Comparison of ENCODE assay signal across 10 cellular contexts in genomic region chr14:68245146-68246073, GRCh38.
A peak's percentile ranks its signal among the peaks of the same experiment; 100 is the strongest.
DNase-seq lines count a peak whose midpoint lies in the region; ATAC-seq and TF ChIP-seq lines count a peak whose summit lies in the region.
"Had no signal": no experiment of that assay in that cellular context is flagged by ENCODE, and none has a peak within 500 bp of the region (broad histone marks: within the 10 kb centered on the region; RNA-seq: fewer than 3 reads in every experiment).

No MANE protein-coding gene starts in this region.

- H3K9ac ChIP-seq in fibroblast of lung (ENCODE audit: insufficient read depth, low read length) = no peak overlapping the region

- 25% methylated on average over 7 of the region's 7 CpGs for WGBS in prostate gland

- POLR2A ChIA-PET in Caco-2 (lab: Charles Lee) = no interaction called here

- H3K27ac Mint-ChIP-seq in Caco-2 (ENCODE audit: unreplicated experiment) = peak overlapping the region; percentile 93

- H3K4me3 ChIP-seq in Caco-2 (ENCODE audit: low read depth, low read length) (no peak overlapping the region), SJCRH30 (no peak overlapping the region), fibroblast of lung (replicated peaks in 1 of 4; ENCODE audit: control extremely low read depth in 1 of 4, insufficient read depth in 1 of 4, low read depth in 3 of 4, low read length in 4 of 4) (no peak overlapping the region), prostate gland (no peak overlapping the region)

- DNase-seq in Caco-2 (no peak), SJCRH30 (peak; percentile 86 to 95), fibroblast of lung (ENCODE audit: low read depth in 2 of 2) (peak; percentile 66 to 70), prostate gland (ENCODE audit: low spot score) (peak; percentile 44), GOT3 (lab: John Stamatoyannopoulos, UW) (no peak)
- no peak for DNase-seq in activated T-cell treated with anti-CD3 and anti-CD28 coated beads, Interleukin-2, amount 50 U/mL, for 48 hours
- no peak for DNase-seq in stimulated activated CD4-positive, alpha-beta T cell treated with anti-CD3 and anti-CD28 coated beads, Interleukin-4, amount 100 ng/mL, for 4 hours
- DNase-seq: activated CD8-positive, alpha-beta memory T cell treated with anti-CD3 and anti-CD28 coated beads for 24 hours; NCI-H187 treated with DMSO at 0.1 percent for 48 hours had no signal

- no TSS peak for BruUV-seq in Caco-2 (replicated peaks; lab: Mats Ljungman, UMichigan)

- H3K9me3 Mint-ChIP-seq in Caco-2 (ENCODE audit: unreplicated experiment) = no peaks in the 10 kb centered on the region

- H3K27me3 ChIP-seq in Caco-2 (replicated peaks; ENCODE audit: control insufficient read depth, insufficient read depth, low read length) = no peaks in the 10 kb centered on the region
- H3K27me3 ChIP-seq in SJCRH30 = no peaks in the 10 kb centered on the region
- H3K27me3 ChIP-seq in fibroblast of lung (ENCODE audit: control insufficient read depth, insufficient read depth, low read length) = no peaks in the 10 kb centered on the region
- H3K27me3 ChIP-seq in prostate gland (replicated peaks; ENCODE audit: insufficient read depth) = no peaks in the 10 kb centered on the region

- no peaks in the 10 kb centered on the region for H3K36me3 ChIP-seq in Caco-2 (ENCODE audit: control insufficient read depth, insufficient read depth, low read length)
- no peaks in the 10 kb centered on the region for H3K36me3 ChIP-seq in SJCRH30
- no peaks in the 10 kb centered on the region for H3K36me3 ChIP-seq in fibroblast of lung (ENCODE audit: control insufficient read depth, insufficient read depth, low read length)
- H3K36me3 ChIP-seq in prostate gland = no peaks in the 10 kb centered on the region

- CTCF ChIA-PET in Caco-2 (lab: Charles Lee) = interaction anchor here (1.0 kb wide), 1 partner anchor 571 kb away, joined by 5 read pairs; no protein-coding TSS in a partner anchor

- no peaks in the 10 kb centered on the region for H3K27me3 Mint-ChIP-seq in Caco-2 (ENCODE audit: insufficient read depth, unreplicated experiment)

- ATAC-seq in HG03025 (IDR thresholded peaks at IDR 0.05; ENCODE audit: low FRiP score, unreplicated experiment) = no peak

- no peaks in the 10 kb centered on the region for H3K36me3 Mint-ChIP-seq in Caco-2 (ENCODE audit: insufficient read depth, unreplicated experiment)

- TF ChIP-seq CTCF in Caco-2 (IDR thresholded peaks at IDR 0.05; ENCODE audit: insufficient read depth in 1 of 2, low read depth in 1 of 2, low read length in 1 of 2, severe bottlenecking in 1 of 2, unreplicated experiment in 1 of 2) = no peak
- TF ChIP-seq CTCF in fibroblast of lung (conservative IDR thresholded peaks at IDR 0.05 in 1 of 2, IDR thresholded peaks at IDR 0.05 in 1 of 2; ENCODE audit: low read depth in 1 of 2, low read length in 2 of 2) = no peak
- no peak for TF ChIP-seq CTCF in prostate gland (IDR thresholded peaks at IDR 0.05)

- intact Hi-C loops in Caco-2 (cut with micrococcal nuclease; ENCODE audit: unreplicated experiment) = loop anchor here (5.0 to 10.0 kb wide), 4 partner anchors 117 to 412 kb away; no protein-coding TSS in a partner anchor
- intact Hi-C loops in prostate gland (cut with DNase I) = loop anchor here (5.0 to 10.0 kb wide), 5 partner anchors 101 to 409 kb away; no protein-coding TSS in a partner anchor

- peak overlapping the region; percentile 47 for H3K4me2 ChIP-seq in fibroblast of lung (ENCODE audit: extremely low read depth, insufficient read depth, low read length)

- no peak overlapping the region for H3K4me3 Mint-ChIP-seq in Caco-2 (ENCODE audit: unreplicated experiment)

- H3K9me3 ChIP-seq in Caco-2 = no peaks in the 10 kb centered on the region
- no peaks in the 10 kb centered on the region for H3K9me3 ChIP-seq in SJCRH30 (replicated peaks)
- H3K9me3 ChIP-seq in fibroblast of lung (ENCODE audit: control insufficient read depth, insufficient read depth, low read depth, low read length) = no peaks in the 10 kb centered on the region
- no peaks in the 10 kb centered on the region for H3K9me3 ChIP-seq in prostate gland

- H3K4me1 ChIP-seq in Caco-2 (peaks cover 52% of the 10 kb centered on the region), SJCRH30 (peaks cover 88% of the 10 kb centered on the region), fibroblast of lung (ENCODE audit: control insufficient read depth, extremely low read depth, insufficient read depth, low read length) (peaks cover 23% of the 10 kb centered on the region), prostate gland (replicated peaks) (peaks cover 7% of the 10 kb centered on the region)

- H3K79me2 ChIP-seq in fibroblast of lung (ENCODE audit: control insufficient read depth, insufficient read depth, low read length) = no peaks in the 10 kb centered on the region

- TF ChIP-seq POLR2A in prostate gland (IDR thresholded peaks at IDR 0.05) = peak; percentile 10

- H3K27ac ChIP-seq in SJCRH30 = peak overlapping the region; percentile 97
- H3K27ac ChIP-seq in fibroblast of lung (ENCODE audit: insufficient read depth, low read length) = no peak overlapping the region
- H3K27ac ChIP-seq in prostate gland = peak overlapping the region; percentile 73 to 76

- no peaks in the 10 kb centered on the region for H4K20me1 ChIP-seq in fibroblast of lung (ENCODE audit: control insufficient read depth, extremely low read depth, insufficient read depth, low read length)

- peaks cover 38% of the 10 kb centered on the region for H3K4me1 Mint-ChIP-seq in Caco-2 (ENCODE audit: low read depth, unreplicated experiment)

- H2AFZ ChIP-seq in fibroblast of lung (ENCODE audit: low read length) = no peak overlapping the region

Comparison
In these comparisons a context has a peak if more than half of its experiments do, and no peak if none do; other contexts are left out.
1. DNase-seq: peak in SJCRH30 (2 of 2), fibroblast of lung (2 of 2) and prostate gland (single experiment); none in Caco-2 (0 of 2), activated T-cell treated with anti-CD3 and anti-CD28 coated beads, Interleukin-2, amount 50 U/mL, for 48 hours (0 of 2), stimulated activated CD4-positive, alpha-beta T cell treated with anti-CD3 and anti-CD28 coated beads, Interleukin-4, amount 100 ng/mL, for 4 hours (0 of 2) and GOT3 (single experiment).